In genomic region chr9:130256644-130257043, GRCh38 we compare ENCODE assay signal across 21 cellular contexts. TPM values are rescaled to one million over a fixed set of nuclear protein-coding genes. Genes with fewer than 3 reads are reported as not detected.
"Had no signal": no experiment of that assay in that cellular context is flagged by ENCODE, and none has a peak within 500 bp of the region (broad histone marks: within the 10 kb centered on the region; RNA-seq: fewer than 3 reads in every experiment).

No MANE protein-coding gene starts in this region.

- H3K36me3 Mint-ChIP-seq: immature natural killer cell; naive thymus-derived CD4-positive, alpha-beta T cell had no signal

- H3K9me3 Mint-ChIP-seq: immature natural killer cell had no signal

- H3K4me3 Mint-ChIP-seq: immature natural killer cell; memory B cell; naive thymus-derived CD4-positive, alpha-beta T cell had no signal

- H3K4me1 Mint-ChIP-seq: immature natural killer cell; naive thymus-derived CD4-positive, alpha-beta T cell had no signal

- ATAC-seq: foreskin keratinocyte; gastroesophageal sphincter; heart left ventricle; left colon; left lobe of liver; naive thymus-derived CD4-positive, alpha-beta T cell had no signal

- H3K27ac Mint-ChIP-seq: immature natural killer cell; memory B cell; naive thymus-derived CD4-positive, alpha-beta T cell had no signal

- DNase-seq: dermis blood vessel endothelial cell; dorsolateral prefrontal cortex; effector CD4-positive, alpha-beta T cell; effector memory CD4-positive, alpha-beta T cell; foreskin keratinocyte; heart left ventricle; hypothalamus; immature natural killer cell; islet precursor cell; kidney glomerular epithelial cell; left colon; left ventricle myocardium inferior; mammary epithelial cell; mesendoderm; midbrain; naive thymus-derived CD4-positive, alpha-beta T cell had no signal

RNA-seq across cellular contexts. Expression of gene HMCN2, which starts 8.9 kb away (rescaled TPM):
- total RNA-seq: fibroblast of villous mesenchyme; foreskin keratinocyte; mononuclear cell; naive thymus-derived CD4-positive, alpha-beta T cell had no signal
